ENCODE assay signal across 1 cellular context in genomic region chr10:43136432-43136831, GRCh38.
TF ChIP-seq lines count a peak whose summit lies in the region.

No MANE protein-coding gene starts in this region.

TF ChIP-seq in IMR-90, 13 proteins besides CTCF, POLR2A, EP300 and RAD21:
- TF ChIP-seq RFX5 (IDR thresholded peaks at IDR 0.05; ENCODE audit: low read depth, low read length), result no peak
- no peak for TF ChIP-seq MXI1 (IDR thresholded peaks at IDR 0.05; ENCODE audit: borderline replicate concordance, low read depth, low read length)
- TF ChIP-seq ELK1 (IDR thresholded peaks at IDR 0.05; ENCODE audit: borderline replicate concordance, low read depth, low read length), result no peak
- no peak for TF ChIP-seq CEBPB (IDR thresholded peaks at IDR 0.05; ENCODE audit: low read depth, low read length)
- TF ChIP-seq RCOR1 (IDR thresholded peaks at IDR 0.05; ENCODE audit: insufficient replicate concordance, low read length), result no peak
- TF ChIP-seq FOS (IDR thresholded peaks at IDR 0.05; ENCODE audit: low read depth, low read length), result no peak
- no peak for TF ChIP-seq NFE2L2 (IDR thresholded peaks at IDR 0.05; ENCODE audit: low read depth, low read length)
- no peak for TF ChIP-seq BHLHE40 (IDR thresholded peaks at IDR 0.05; ENCODE audit: low read depth, low read length)
- no peak for TF ChIP-seq USF2 (IDR thresholded peaks at IDR 0.05; ENCODE audit: low read depth, low read length)
- TF ChIP-seq SMC3 (IDR thresholded peaks at IDR 0.05; ENCODE audit: low read depth, low read length), result no peak
- no peak for TF ChIP-seq MAZ (IDR thresholded peaks at IDR 0.05; ENCODE audit: borderline replicate concordance, low read depth, low read length)
- TF ChIP-seq CHD1 (IDR thresholded peaks at IDR 0.05; ENCODE audit: low read depth, low read length), result no peak
- TF ChIP-seq MAFK (IDR thresholded peaks at IDR 0.05; ENCODE audit: low read depth, low read length), result no peak
TF ChIP-seq in IMR-90: peak in this region for 0.
